In the genomic region with DNA sequence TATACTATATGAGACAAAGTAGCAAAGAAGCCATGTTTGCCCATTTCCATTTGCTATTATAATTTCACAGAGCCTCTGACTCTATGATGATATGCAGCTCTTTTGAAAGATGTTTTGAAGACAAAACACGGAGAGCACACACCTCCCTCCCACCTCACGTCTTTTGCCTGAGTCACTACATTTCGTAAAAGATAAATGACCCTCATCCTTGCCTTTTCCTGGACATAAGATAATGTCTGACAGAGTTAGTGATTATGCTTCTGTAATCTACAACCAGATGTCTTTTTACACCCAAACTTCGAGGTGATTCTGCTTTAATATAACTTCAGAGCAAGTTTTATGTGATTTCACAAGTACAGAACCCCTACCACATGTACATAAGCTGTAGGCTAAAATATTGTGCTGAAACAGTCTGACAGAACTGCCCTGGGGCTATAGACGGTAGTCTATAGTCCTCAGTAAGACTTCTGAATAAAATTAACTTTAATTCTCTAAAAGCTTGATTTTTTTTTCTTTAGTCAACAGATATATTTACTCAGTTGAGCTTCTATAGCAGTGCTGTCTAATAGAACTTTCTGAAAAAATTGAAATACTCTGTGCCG, we compare ENCODE assay signal across 18 cellular contexts.
DNase-seq lines count a peak whose midpoint lies in the region; ATAC-seq and TF ChIP-seq lines count a peak whose summit lies in the region.
"Had no signal": no experiment of that assay in that cellular context is flagged by ENCODE, and none has a peak within 500 bp of the region (broad histone marks: within the 10 kb centered on the region; RNA-seq: fewer than 3 reads in every experiment).

No MANE protein-coding gene starts in this region.

- H3K36me3 ChIP-seq in mammary epithelial cell (ENCODE audit: insufficient read depth, low read length) (no peaks in the 10 kb centered on the region), lung (ENCODE audit: control insufficient read depth in 2 of 2, insufficient read depth in 2 of 2, low read length in 2 of 2) (no peaks in the 10 kb centered on the region)
- H3K36me3 ChIP-seq: HAP-1, MG63 had no signal

- H3K27me3 ChIP-seq in mammary epithelial cell (ENCODE audit: insufficient read depth, low read length), result no peaks in the 10 kb centered on the region
- H3K27me3 ChIP-seq in lung (ENCODE audit: control insufficient read depth, insufficient read depth), result no peaks in the 10 kb centered on the region
- H3K27me3 ChIP-seq: MG63 had no signal

- dilution Hi-C loops in mammary epithelial cell (cut with HindIII; ENCODE audit: low sequenced_read_pairs), result loop anchor here (25.0 kb wide), 1 partner anchor 241 kb away; a partner anchor contains a TSS

- H3K9me3 ChIP-seq in mammary epithelial cell (replicated peaks; ENCODE audit: insufficient read depth, low read length) (no peaks in the 10 kb centered on the region), lung (ENCODE audit: control insufficient read depth in 2 of 2, insufficient read depth in 1 of 2, low read length in 1 of 2) (no peaks in the 10 kb centered on the region)
- H3K9me3 ChIP-seq: HAP-1, MG63 had no signal

- CTCF ChIA-PET in mammary epithelial cell (lab: Charles Lee; ENCODE audit: low non-redundant PET), result no interaction called here

- no peak overlapping the region for H2AFZ ChIP-seq in mammary epithelial cell (ENCODE audit: low read depth, low read length)
- H2AFZ ChIP-seq: PC-9 had no signal

- intact Hi-C loops in mammary epithelial cell (cut with micrococcal nuclease), result no loop called here

- DNase-seq in AG10803 (ENCODE audit: low read depth) (peak; percentile 44), NCI-H146 (lab: John Stamatoyannopoulos, UW) (peak; percentile 43), mammary epithelial cell (peak; percentile 30), lung (ENCODE audit: low spot score) (no peak), inferior parietal cortex (ENCODE audit: extremely low spot score) (no peak)
- DNase-seq in NK-92 treated with Interleukin-12 subunit alpha and Interleukin-12 subunit beta, amount 100 ng/mL, for 24 hours (lab: John Stamatoyannopoulos, UW), result no peak
- no peak for DNase-seq in stimulated activated CD4-positive, alpha-beta T cell treated with anti-CD3 and anti-CD28 coated beads, Interleukin-4, amount 100 ng/mL, for 4 hours
- DNase-seq: activated CD8-positive, alpha-beta T cell treated with anti-CD3 and anti-CD28 coated beads, Interleukin-2, amount 10 ng/mL, durations not matched to agents 7 days and 5 days; activated naive CD8-positive, alpha-beta T cell treated with anti-CD3 and anti-CD28 coated beads, Interleukin-2, amount 50 U/mL, for 24 hours; activated T-cell treated with anti-CD3 and anti-CD28 coated beads, Interleukin-2, amount 50 U/mL, for 72 hours; islet precursor cell; mesendoderm; MG63; NCI-H2029 treated with DMSO at 0.1 percent for 48 hours; PC-9; retina had no signal

- H3K79me2 ChIP-seq in mammary epithelial cell (ENCODE audit: insufficient read depth, low read length), result no peaks in the 10 kb centered on the region

- no peak overlapping the region for H3K27ac ChIP-seq in mammary epithelial cell (ENCODE audit: insufficient read depth, low read depth, low read length)
- H3K27ac ChIP-seq in lung (ENCODE audit: low read depth in 1 of 2, low read length in 1 of 2), result no peak overlapping the region

- ATAC-seq in lung (ENCODE audit: insufficient read depth, low FRiP score) (peak; percentile 34), GM18517 (IDR thresholded peaks at IDR 0.05; ENCODE audit: unreplicated experiment) (no peak)
- ATAC-seq: activated CD8-positive, alpha-beta T cell treated with anti-CD3 and anti-CD28 coated beads, Interleukin-2, amount 10 ng/mL, durations not matched to agents 7 days and 5 days; activated naive CD8-positive, alpha-beta T cell treated with anti-CD3 and anti-CD28 coated beads, Interleukin-2, amount 50 U/mL, for 24 hours had no signal

- in situ Hi-C loops in mammary epithelial cell (cut with MboI; ENCODE audit: low sequenced_read_pairs in 2 of 2), result no loop called here

- no TSS peak for BruUV-seq in mammary epithelial cell (replicated peaks; lab: Mats Ljungman, UMichigan)

- TF ChIP-seq CTCF in AG10803 (conservative IDR thresholded peaks at IDR 0.05; ENCODE audit: low read length) (no peak), mammary epithelial cell (conservative IDR thresholded peaks at IDR 0.05 in 1 of 2, IDR thresholded peaks at IDR 0.05 in 1 of 2; ENCODE audit: extremely low read depth in 1 of 2, insufficient read depth in 1 of 2, low read depth in 1 of 2, low read length in 2 of 2) (no peak), lung (IDR thresholded peaks at IDR 0.05; ENCODE audit: control extremely low read depth, extremely low read depth) (no peak)

- H3K9ac ChIP-seq in mammary epithelial cell (ENCODE audit: insufficient read depth, low read length), result no peak overlapping the region

- WGBS in mammary epithelial cell (ENCODE audit: low coverage, missing lambda C conversion rate), result 73% methylated on average over 6 of the region's 6 CpGs
- WGBS in lung, 2 donors, result 63 to 71% methylated on average over 6 of the region's 6 CpGs

- H3K4me2 ChIP-seq in mammary epithelial cell (ENCODE audit: insufficient read depth, low read depth, low read length), result no peak overlapping the region
- H3K4me2 ChIP-seq: PC-9 had no signal

- H3K4me3 ChIP-seq in AG10803 (ENCODE audit: low read length) (no peak overlapping the region), mammary epithelial cell (replicated peaks in 1 of 3; ENCODE audit: insufficient read depth in 1 of 3, low read depth in 2 of 3, low read length in 3 of 3) (no peak overlapping the region), lung (no peak overlapping the region)
- H3K4me3 ChIP-seq: HAP-1, MG63, PC-9 had no signal

- H4K20me1 ChIP-seq in mammary epithelial cell (ENCODE audit: insufficient read depth, low read length), result no peaks in the 10 kb centered on the region

- H3K4me1 ChIP-seq in mammary epithelial cell (ENCODE audit: insufficient read depth, low read length) (no peaks in the 10 kb centered on the region), lung (ENCODE audit: control insufficient read depth in 2 of 2, insufficient read depth in 2 of 2, low read length in 2 of 2) (no peaks in the 10 kb centered on the region)
- H3K4me1 ChIP-seq: HAP-1 had no signal

Comparison
In these comparisons a context has a peak if more than half of its experiments do, and no peak if none do; other contexts are left out.
1. DNase-seq: peak in AG10803 (single experiment), NCI-H146 (single experiment) and mammary epithelial cell (single experiment); none in lung (single experiment), NK-92 treated with Interleukin-12 subunit alpha and Interleukin-12 subunit beta, amount 100 ng/mL, for 24 hours (single experiment), inferior parietal cortex (single experiment) and stimulated activated CD4-positive, alpha-beta T cell treated with anti-CD3 and anti-CD28 coated beads, Interleukin-4, amount 100 ng/mL, for 4 hours (0 of 2).